10 cellular contexts compared by ENCODE assay signal in the genomic region with DNA sequence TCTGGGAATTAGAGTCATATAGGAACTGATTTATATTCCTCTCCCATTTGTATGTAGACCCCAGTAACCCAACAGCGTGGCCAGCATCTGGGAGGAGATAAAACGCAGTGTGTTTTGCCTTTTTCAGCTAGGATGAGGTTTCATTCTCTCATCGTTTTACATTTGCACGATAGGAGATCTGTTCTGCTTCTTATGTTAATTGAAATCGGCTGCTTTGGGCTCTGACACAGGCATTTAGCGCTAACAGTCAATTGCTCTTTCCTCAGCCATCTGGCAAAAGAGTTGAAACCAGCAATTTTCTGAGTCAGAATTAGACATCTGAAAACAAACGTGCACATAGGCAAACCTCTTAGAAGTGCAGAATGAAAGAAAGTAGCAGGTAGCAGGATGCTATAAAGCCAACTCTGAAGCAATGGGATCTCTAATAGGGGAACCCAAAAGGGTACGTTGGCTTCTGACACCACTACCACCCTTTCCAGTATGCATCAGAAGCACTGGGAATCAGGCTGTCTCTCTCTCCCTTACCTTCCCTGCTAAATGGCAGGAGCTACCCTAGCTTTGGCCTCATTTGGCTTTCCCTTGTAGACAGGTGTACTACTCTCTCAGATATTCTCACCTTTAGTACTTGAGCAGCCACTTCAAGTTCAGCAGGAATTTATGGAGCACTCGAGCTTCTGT.
A peak's percentile ranks its signal among the peaks of the same experiment; 100 is the strongest.
DNase-seq lines count a peak whose midpoint lies in the region; ATAC-seq and TF ChIP-seq lines count a peak whose summit lies in the region.
"Had no signal": no experiment of that assay in that cellular context is flagged by ENCODE, and none has a peak within 500 bp of the region (broad histone marks: within the 10 kb centered on the region; RNA-seq: fewer than 3 reads in every experiment).

No MANE protein-coding gene starts in this region.

- H3K27me3 ChIP-seq in ACC112 (ENCODE audit: insufficient read depth, low read length) (no peaks in the 10 kb centered on the region), GM06990 (replicated peaks; ENCODE audit: control insufficient read depth, insufficient read depth, low read length) (no peaks in the 10 kb centered on the region), fibroblast of lung (ENCODE audit: control insufficient read depth, insufficient read depth, low read length) (no peaks in the 10 kb centered on the region)

- peaks cover 41% of the 10 kb centered on the region for H3K4me1 ChIP-seq in ACC112 (ENCODE audit: control insufficient read depth, insufficient read depth, low read length, unreplicated experiment)
- H3K4me1 ChIP-seq in fibroblast of lung (ENCODE audit: control insufficient read depth, extremely low read depth, insufficient read depth, low read length) = peaks cover 19% of the 10 kb centered on the region

- H3K36me3 ChIP-seq in ACC112 (ENCODE audit: insufficient read depth, low read length) = no peaks in the 10 kb centered on the region
- no peaks in the 10 kb centered on the region for H3K36me3 ChIP-seq in GM06990 (ENCODE audit: control insufficient read depth, insufficient read depth, low read length)
- H3K36me3 ChIP-seq in fibroblast of lung (ENCODE audit: control insufficient read depth, insufficient read depth, low read length) = no peaks in the 10 kb centered on the region

- H3K9me3 ChIP-seq in fibroblast of lung (ENCODE audit: control insufficient read depth, insufficient read depth, low read depth, low read length) = no peaks in the 10 kb centered on the region

- DNase-seq in GM06990 (ENCODE audit: extremely low read depth, insufficient read length) (peak; percentile 21), NCI-H446 (lab: John Stamatoyannopoulos, UW) (peak; percentile 63 to 67), fibroblast of lung (ENCODE audit: low read depth in 2 of 2) (peak; percentile 77 to 80), kidney tubule cell (ENCODE audit: low spot score) (no peak), left colon (no peak)
- DNase-seq: activated naive CD4-positive, alpha-beta T cell treated with anti-CD3 and anti-CD28 coated beads, Interleukin-2, amount 50 U/mL, for 16 hours; SHP77 had no signal

- H3K79me2 ChIP-seq in ACC112 (ENCODE audit: control insufficient read depth, insufficient read depth, low read length, unreplicated experiment) (no peaks in the 10 kb centered on the region), fibroblast of lung (ENCODE audit: control insufficient read depth, insufficient read depth, low read length) (no peaks in the 10 kb centered on the region)

- H3K4me3 ChIP-seq in ACC112 (ENCODE audit: low read depth, low read length) = peak overlapping the region; percentile 50
- H3K4me3 ChIP-seq in GM06990 (replicated peaks; ENCODE audit: low read depth, low read length) = peak overlapping the region; percentile 28
- H3K4me3 ChIP-seq in fibroblast of lung (replicated peaks in 1 of 4; ENCODE audit: control extremely low read depth in 1 of 4, insufficient read depth in 1 of 4, low read depth in 3 of 4, low read length in 4 of 4) = peak overlapping the region in 3 of 4 experiments; percentile 1 to 18 (median 17)

- no peak overlapping the region for H3K9ac ChIP-seq in fibroblast of lung (ENCODE audit: insufficient read depth, low read length)

- no peak for ATAC-seq in GM19395 (IDR thresholded peaks at IDR 0.05; ENCODE audit: unreplicated experiment)
- ATAC-seq in GM21528 (IDR thresholded peaks at IDR 0.05; ENCODE audit: low FRiP score, unreplicated experiment) = no peak
- ATAC-seq in left colon = no peak

- H3K4me2 ChIP-seq in fibroblast of lung (ENCODE audit: extremely low read depth, insufficient read depth, low read length) = peak overlapping the region; percentile 73

- intact Hi-C loops in left colon (cut with DNase I, micrococcal nuclease) = no loop called here

- H4K20me1 ChIP-seq in fibroblast of lung (ENCODE audit: control insufficient read depth, extremely low read depth, insufficient read depth, low read length) = no peaks in the 10 kb centered on the region

- peak overlapping the region; percentile 70 for H2AFZ ChIP-seq in ACC112 (ENCODE audit: low read length, unreplicated experiment)
- peak overlapping the region; percentile 9 for H2AFZ ChIP-seq in fibroblast of lung (ENCODE audit: low read length)

- H3K27ac ChIP-seq in ACC112 (ENCODE audit: low read depth, low read length) (peak overlapping the region; percentile 46), fibroblast of lung (ENCODE audit: insufficient read depth, low read length) (peak overlapping the region; percentile 79)

- no peak for TF ChIP-seq CTCF in GM06990 (IDR thresholded peaks at IDR 0.05; ENCODE audit: insufficient read depth, low read length, poor library complexity, severe bottlenecking)
- TF ChIP-seq CTCF in fibroblast of lung (conservative IDR thresholded peaks at IDR 0.05 in 1 of 2, IDR thresholded peaks at IDR 0.05 in 1 of 2; ENCODE audit: low read depth in 1 of 2, low read length in 2 of 2) = no peak

Comparison
In these comparisons a context has a peak if more than half of its experiments do, and no peak if none do; other contexts are left out.
1. DNase-seq: peak in GM06990 (single experiment), NCI-H446 (2 of 2) and fibroblast of lung (2 of 2); none in kidney tubule cell (single experiment) and left colon (0 of 2).
2. Peak in every context shown above with its lines, with median percentiles within 50 percentile points of each other: H3K4me3 ChIP-seq.